Comparison of ENCODE assay signal across 18 cellular contexts in the genomic region with DNA sequence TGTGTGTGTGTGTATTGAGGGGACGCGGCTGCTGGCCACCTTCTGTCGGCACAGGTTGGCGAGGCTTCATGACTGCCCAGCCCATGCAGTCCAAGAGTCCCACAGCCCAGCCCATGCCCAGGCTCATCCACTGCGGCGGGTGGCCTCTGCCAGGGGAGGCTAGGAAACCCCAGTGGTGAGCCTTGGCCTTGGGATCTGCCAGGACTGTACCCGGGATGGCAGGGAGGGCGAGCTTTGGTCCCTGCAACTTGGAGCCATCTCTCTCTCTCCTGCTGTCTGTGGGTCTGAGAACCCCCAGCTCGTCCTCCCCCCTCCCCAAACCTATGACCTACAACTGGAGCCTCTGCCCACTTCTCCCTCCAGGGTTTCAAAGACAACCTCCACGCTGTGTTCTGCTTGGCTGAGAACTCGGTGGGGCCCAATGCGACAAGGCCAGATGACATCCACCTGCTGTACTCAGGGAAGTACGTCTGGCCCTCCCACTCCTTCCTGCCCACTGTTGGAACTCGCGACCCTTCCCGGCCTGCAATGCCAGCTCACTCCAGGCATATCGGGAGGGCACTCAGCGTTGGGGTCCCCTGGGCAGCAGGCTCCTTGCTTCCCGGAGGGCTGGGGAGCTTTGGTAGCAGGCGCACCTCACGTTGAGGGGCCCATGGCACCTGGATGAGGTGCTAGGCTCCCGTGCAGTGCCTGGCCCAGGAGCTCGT. TPM values are rescaled to one million over a fixed set of nuclear protein-coding genes. Genes with fewer than 3 reads are reported as not detected.
DNase-seq lines count a peak whose midpoint lies in the region; ATAC-seq and TF ChIP-seq lines count a peak whose summit lies in the region.
"Had no signal": no experiment of that assay in that cellular context is flagged by ENCODE, and none has a peak within 500 bp of the region (broad histone marks: within the 10 kb centered on the region; RNA-seq: fewer than 3 reads in every experiment).

No MANE protein-coding gene starts in this region.

- H3K36me3 ChIP-seq in SK-N-SH (replicated peaks in 1 of 2; ENCODE audit: control insufficient read depth in 1 of 2, insufficient read depth in 2 of 2, low read length in 1 of 2): no peaks in the 10 kb centered on the region

- H3K27ac Mint-ChIP-seq in mesothelial cell of epicardium: no peak overlapping the region
- H3K27ac Mint-ChIP-seq: CD4-positive, CD25-positive, alpha-beta regulatory T cell had no signal

- no peak overlapping the region for H3K4me2 ChIP-seq in SK-N-SH

- H3K9ac ChIP-seq in SK-N-SH: no peak overlapping the region

- peaks cover 3% of the 10 kb centered on the region for H3K36me3 Mint-ChIP-seq in mesothelial cell of epicardium

- POLR2A ChIA-PET in SK-N-SH (lab: Yijun Ruan, JAX): no interaction called here

- H3K4me1 Mint-ChIP-seq in mesothelial cell of epicardium: no peaks in the 10 kb centered on the region
- H3K4me1 Mint-ChIP-seq: CD4-positive, CD25-positive, alpha-beta regulatory T cell had no signal

- TF ChIP-seq RAD21 in SK-N-SH (IDR thresholded peaks at IDR 0.05; ENCODE audit: low read length): no peak

- CTCF ChIA-PET in SK-N-SH (lab: Yijun Ruan, JAX): interaction anchor here (0.8 kb wide), 1 partner anchor 10 kb away, joined by 3 read pairs; no protein-coding TSS in a partner anchor

- H3F3A ChIP-seq in SK-N-SH (replicated peaks; ENCODE audit: insufficient read depth): no peaks in the 10 kb centered on the region

- ATAC-seq in SK-N-SH treated with all-trans-retinoic acid at 6 μM for 48 hours: no peak

- no peaks in the 10 kb centered on the region for H3K27me3 ChIP-seq in SK-N-SH (ENCODE audit: insufficient read depth)

- H3K9me3 ChIP-seq in SK-N-SH: no peaks in the 10 kb centered on the region

- H3K9me3 Mint-ChIP-seq in mesothelial cell of epicardium: no peaks in the 10 kb centered on the region
- H3K9me3 Mint-ChIP-seq: CD4-positive, CD25-positive, alpha-beta regulatory T cell had no signal

- no peak overlapping the region for H3K4me3 ChIP-seq in SK-N-SH (ENCODE audit: low read depth in 2 of 2, low read length in 1 of 2)
- H3K4me3 ChIP-seq: SK-N-MC had no signal

- H3K27ac ChIP-seq in SK-N-SH (ENCODE audit: low read depth in 2 of 2, low read length in 1 of 2): no peak overlapping the region
- H3K27ac ChIP-seq: 22Rv1, SK-N-MC had no signal

- no peaks in the 10 kb centered on the region for H3K79me2 ChIP-seq in SK-N-SH (ENCODE audit: insufficient read depth)

- H3K9me2 ChIP-seq in SK-N-SH: no peaks in the 10 kb centered on the region

- TF ChIP-seq CTCF in SK-N-SH (IDR thresholded peaks at IDR 0.05) (no peak), mesothelial cell of epicardium (IDR thresholded peaks at IDR 0.05; ENCODE audit: unreplicated experiment) (no peak)

- H3K27me3 Mint-ChIP-seq in mesothelial cell of epicardium (ENCODE audit: low read depth): no peaks in the 10 kb centered on the region
- H3K27me3 Mint-ChIP-seq: CD4-positive, CD25-positive, alpha-beta regulatory T cell had no signal

- H2AFZ ChIP-seq in SK-N-SH (ENCODE audit: low read depth): no peak overlapping the region

- H4K20me1 ChIP-seq in SK-N-SH (ENCODE audit: insufficient read depth): no peaks in the 10 kb centered on the region

- H3K4me1 ChIP-seq in SK-N-SH (ENCODE audit: control insufficient read depth in 1 of 2, insufficient read depth in 2 of 2, low read depth in 1 of 2, low read length in 1 of 2): peaks cover 0 to 5% of the 10 kb centered on the region in 2 experiments; a peak in 1 of 4 replicates

- H3K4me3 Mint-ChIP-seq in mesothelial cell of epicardium: no peak overlapping the region
- H3K4me3 Mint-ChIP-seq: CD4-positive, CD25-positive, alpha-beta regulatory T cell had no signal

- no peak for TF ChIP-seq EP300 in SK-N-SH (IDR thresholded peaks at IDR 0.05; ENCODE audit: borderline replicate concordance in 1 of 2, low read depth in 1 of 2, low read length in 1 of 2)

- whole genome bisulfite sequencing in SK-N-SH (ENCODE audit: low lambda C conversion rate): 82% methylated on average over 11 of the region's 23 CpGs

- peak; percentile 12 for DNase-seq in SK-N-SH
- peak; percentile 1 for DNase-seq in stimulated activated CD4-positive, alpha-beta T cell treated with anti-CD3 and anti-CD28 coated beads, Interleukin-4, amount 100 ng/mL, for 24 hours
- no peak for DNase-seq in stimulated activated CD4-positive, alpha-beta T cell treated with anti-CD3 and anti-CD28 coated beads, Interleukin-12 subunit alpha, Interleukin-12 subunit beta, amount 100 ng/mL, for 4 hours
- peak; percentile 18 to 21 for DNase-seq in mesothelial cell of epicardium (ENCODE audit: low spot score in 2 of 2, unreplicated experiment in 2 of 2)
- DNase-seq in ureter (ENCODE audit: low spot score): peak; percentile 40
- DNase-seq in NCI-H1092 treated with DMSO at 0.1 percent for 48 hours (lab: John Stamatoyannopoulos, UW): no peak
- DNase-seq in NCI-H82 treated with DMSO at 0.1 percent for 48 hours (lab: John Stamatoyannopoulos, UW; ENCODE audit: unreplicated experiment): no peak
- DNase-seq: activated T-cell treated with anti-CD3 and anti-CD28 coated beads for 4 hours; amygdala; CD4-positive, CD25-positive, alpha-beta regulatory T cell; NCI-H1417 treated with DMSO at 0.1 percent for 48 hours; NCI-H446; OCI-M1; stimulated activated CD4-positive, alpha-beta T cell treated with anti-CD3 and anti-CD28 coated beads, Interleukin-15, amount 100 ng/mL, for 24 hours; substantia nigra had no signal

TF ChIP-seq in SK-N-SH, 30 proteins besides CTCF, POLR2A, EP300 and RAD21 (continues in another document):
- TF ChIP-seq RXRA (IDR thresholded peaks at IDR 0.05; ENCODE audit: borderline replicate concordance, low read depth): no peak
- TF ChIP-seq GATA2 (CRISPR knock-in tag; IDR thresholded peaks at IDR 0.05): no peak
- TF ChIP-seq GABPA (IDR thresholded peaks at IDR 0.05; ENCODE audit: low read depth): no peak
- no peak for TF ChIP-seq JUND (IDR thresholded peaks at IDR 0.05)
- no peak for TF ChIP-seq CHD2 (IDR thresholded peaks at IDR 0.05; ENCODE audit: low read length, partially characterized antibody)
- TF ChIP-seq EZH2phosphoT487 (IDR thresholded peaks at IDR 0.05; ENCODE audit: borderline replicate concordance, low read depth): no peak
- no peak for TF ChIP-seq FOSL2 (IDR thresholded peaks at IDR 0.05; ENCODE audit: borderline replicate concordance, low read depth)
- TF ChIP-seq TAF1 (IDR thresholded peaks at IDR 0.05; ENCODE audit: borderline replicate concordance, low read depth, low read length): no peak
- TF ChIP-seq MXI1 (IDR thresholded peaks at IDR 0.05; ENCODE audit: low read depth, low read length): no peak
- TF ChIP-seq YY1 (IDR thresholded peaks at IDR 0.05; ENCODE audit: low read depth): no peak
- TF ChIP-seq MEF2A (IDR thresholded peaks at IDR 0.05; ENCODE audit: borderline replicate concordance, low read depth): no peak
- no peak for TF ChIP-seq SMC3 (IDR thresholded peaks at IDR 0.05; ENCODE audit: low read depth, low read length)
- no peak for TF ChIP-seq RFX5 (IDR thresholded peaks at IDR 0.05; ENCODE audit: low read length)
- TF ChIP-seq, protein P1, sequence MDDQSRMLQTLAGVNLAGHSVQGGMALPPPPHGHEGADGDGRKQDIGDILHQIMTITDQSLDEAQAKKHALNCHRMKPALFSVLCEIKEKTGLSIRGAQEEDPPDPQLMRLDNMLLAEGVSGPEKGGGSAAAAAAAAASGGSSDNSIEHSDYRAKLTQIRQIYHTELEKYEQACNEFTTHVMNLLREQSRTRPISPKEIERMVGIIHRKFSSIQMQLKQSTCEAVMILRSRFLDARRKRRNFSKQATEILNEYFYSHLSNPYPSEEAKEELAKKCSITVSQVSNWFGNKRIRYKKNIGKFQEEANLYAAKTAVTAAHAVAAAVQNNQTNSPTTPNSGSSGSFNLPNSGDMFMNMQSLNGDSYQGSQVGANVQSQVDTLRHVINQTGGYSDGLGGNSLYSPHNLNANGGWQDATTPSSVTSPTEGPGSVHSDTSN (IDR thresholded peaks at IDR 0.05): no peak
- TF ChIP-seq TCF12 (IDR thresholded peaks at IDR 0.05): no peak
- TF ChIP-seq RCOR1 (IDR thresholded peaks at IDR 0.05; ENCODE audit: low read length): no peak

TF ChIP-seq in SK-N-SH treated with all-trans-retinoic acid at 6 μM for 48 hours, 23 proteins besides CTCF, POLR2A, EP300 and RAD21 (continues in another document):
- TF ChIP-seq, protein P2, sequence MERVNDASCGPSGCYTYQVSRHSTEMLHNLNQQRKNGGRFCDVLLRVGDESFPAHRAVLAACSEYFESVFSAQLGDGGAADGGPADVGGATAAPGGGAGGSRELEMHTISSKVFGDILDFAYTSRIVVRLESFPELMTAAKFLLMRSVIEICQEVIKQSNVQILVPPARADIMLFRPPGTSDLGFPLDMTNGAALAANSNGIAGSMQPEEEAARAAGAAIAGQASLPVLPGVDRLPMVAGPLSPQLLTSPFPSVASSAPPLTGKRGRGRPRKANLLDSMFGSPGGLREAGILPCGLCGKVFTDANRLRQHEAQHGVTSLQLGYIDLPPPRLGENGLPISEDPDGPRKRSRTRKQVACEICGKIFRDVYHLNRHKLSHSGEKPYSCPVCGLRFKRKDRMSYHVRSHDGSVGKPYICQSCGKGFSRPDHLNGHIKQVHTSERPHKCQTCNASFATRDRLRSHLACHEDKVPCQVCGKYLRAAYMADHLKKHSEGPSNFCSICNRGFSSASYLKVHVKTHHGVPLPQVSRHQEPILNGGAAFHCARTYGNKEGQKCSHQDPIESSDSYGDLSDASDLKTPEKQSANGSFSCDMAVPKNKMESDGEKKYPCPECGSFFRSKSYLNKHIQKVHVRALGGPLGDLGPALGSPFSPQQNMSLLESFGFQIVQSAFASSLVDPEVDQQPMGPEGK (CRISPR knock-in tag; IDR thresholded peaks at IDR 0.05; ENCODE audit: borderline replicate concordance): no peak
- TF ChIP-seq TOX (CRISPR knock-in tag; IDR thresholded peaks at IDR 0.05; ENCODE audit: borderline replicate concordance): no peak
- no peak for TF ChIP-seq SNAI2 (CRISPR knock-in tag; IDR thresholded peaks at IDR 0.05)
- TF ChIP-seq ZFP30 (CRISPR knock-in tag; IDR thresholded peaks at IDR 0.05): no peak
- TF ChIP-seq ZNF8 (CRISPR knock-in tag; IDR thresholded peaks at IDR 0.05): no peak
- no peak for TF ChIP-seq OSR1 (CRISPR knock-in tag; IDR thresholded peaks at IDR 0.05)
- no peak for TF ChIP-seq ZNF70 (CRISPR knock-in tag; IDR thresholded peaks at IDR 0.05)

RNA-seq across cellular contexts. Expression of a gene that starts 19.7 kb away (rescaled TPM):
- 2.3 and 2.8 TPM in 2 replicates for polyA plus RNA-seq in SK-N-SH (2012; rRNA removed)
- polyA plus RNA-seq in SK-N-SH (2012; cell fraction: cytosol; rRNA removed): 0.15 and 0.31 TPM in 2 replicates
- polyA plus RNA-seq in SK-N-SH (2012; cell fraction: nucleus; rRNA removed): 26.7 and 39.7 TPM in 2 replicates
- 65.8 to 71.5 TPM (median 69.6 TPM) in 3 replicates for total RNA-seq in mesothelial cell of epicardium
- total RNA-seq in ureter: 50.4 TPM

Comparison
In these comparisons a context has a peak if more than half of its experiments do, and no peak if none do; other contexts are left out.
1. DNase-seq: peak in SK-N-SH (single experiment), stimulated activated CD4-positive, alpha-beta T cell treated with anti-CD3 and anti-CD28 coated beads, Interleukin-4, amount 100 ng/mL, for 24 hours (single experiment), mesothelial cell of epicardium (2 of 2) and ureter (single experiment); none in stimulated activated CD4-positive, alpha-beta T cell treated with anti-CD3 and anti-CD28 coated beads, Interleukin-12 subunit alpha, Interleukin-12 subunit beta, amount 100 ng/mL, for 4 hours (single experiment), NCI-H1092 treated with DMSO at 0.1 percent for 48 hours (single experiment) and NCI-H82 treated with DMSO at 0.1 percent for 48 hours (single experiment).